In genomic region chr17:4944163-4944553, GRCh38 we compare ENCODE assay signal across 6 cellular contexts. TPM values are rescaled to one million over a fixed set of nuclear protein-coding genes. Genes with fewer than 3 reads are reported as not detected.
DNase-seq lines count a peak whose midpoint lies in the region; ATAC-seq and TF ChIP-seq lines count a peak whose summit lies in the region.

No MANE protein-coding gene starts in this region.

- no peak overlapping the region for H3K23ac ChIP-seq in mesenchymal stem cell (ENCODE audit: low read length in 2 of 2)

- H2BK120ac ChIP-seq in mesenchymal stem cell (ENCODE audit: low read depth, low read length) = no peak overlapping the region

- no peak overlapping the region for H3K18ac ChIP-seq in mesenchymal stem cell (ENCODE audit: low read depth in 1 of 2, low read length in 2 of 2)

- H3K79me1 ChIP-seq in mesenchymal stem cell (replicated peaks; ENCODE audit: low read length, poor library complexity, severe bottlenecking) = no peaks in the 10 kb centered on the region

- H4K91ac ChIP-seq in mesenchymal stem cell (ENCODE audit: low read length) = no peak overlapping the region

- no peak overlapping the region for H2AK5ac ChIP-seq in mesenchymal stem cell (ENCODE audit: low read length, severe bottlenecking)

- H3K4me2 ChIP-seq in mesenchymal stem cell (ENCODE audit: low read length, poor library complexity, severe bottlenecking) = no peak overlapping the region

- no peak overlapping the region for H2BK12ac ChIP-seq in mesenchymal stem cell (ENCODE audit: low read length in 2 of 2)

- peak overlapping the region; percentile 98 for H3K27ac ChIP-seq in mesenchymal stem cell (ENCODE audit: low read length, poor library complexity, severe bottlenecking)

- H2AFZ ChIP-seq in mesenchymal stem cell (ENCODE audit: low read depth, low read length) = no peak overlapping the region

- no peaks in the 10 kb centered on the region for H3K9me3 ChIP-seq in mesenchymal stem cell (ENCODE audit: control insufficient read depth, low read length)

- no peaks in the 10 kb centered on the region for H3K27me3 ChIP-seq in mesenchymal stem cell (ENCODE audit: control insufficient read depth in 1 of 2, insufficient read depth in 1 of 2, low read length in 2 of 2)

- H3K14ac ChIP-seq in mesenchymal stem cell (ENCODE audit: low read length in 2 of 2) = no peak overlapping the region

- no peak for DNase-seq in GM12864 (ENCODE audit: low read depth)
- DNase-seq in T-helper 2 cell = peak in 3 of 5 experiments; percentile 47 to 90 (median 62)
- DNase-seq in mesenchymal stem cell = no peak
- no peak for DNase-seq in DMS53 (lab: John Stamatoyannopoulos, UW)

- ATAC-seq in HG02642 (IDR thresholded peaks at IDR 0.05; ENCODE audit: poor library complexity, unreplicated experiment) = no peak
- ATAC-seq in HG03460 (IDR thresholded peaks at IDR 0.05; ENCODE audit: unreplicated experiment) = no peak

- H3K36me3 ChIP-seq in mesenchymal stem cell (ENCODE audit: control insufficient read depth in 1 of 2, insufficient read depth in 2 of 2, low read depth in 1 of 2, low read length in 2 of 2) = peaks cover 42 to 51% of the 10 kb centered on the region in 2 experiments

- no peak for TF ChIP-seq CTCF in GM12864 (IDR thresholded peaks at IDR 0.05; ENCODE audit: low read depth, low read length, missing control alignments)

- H3K9ac ChIP-seq in mesenchymal stem cell (ENCODE audit: low read length) = peak overlapping the region; percentile 97

- no peak overlapping the region for H2BK5ac ChIP-seq in mesenchymal stem cell (ENCODE audit: low read depth, low read length, poor library complexity, severe bottlenecking)

- peaks cover 28% of the 10 kb centered on the region for H3K4me1 ChIP-seq in mesenchymal stem cell (ENCODE audit: control insufficient read depth, insufficient read depth, low read depth, low read length)

- 88% methylated on average over 2 of the region's 3 CpGs for WGBS in mesenchymal stem cell

- no peak overlapping the region for H3K4ac ChIP-seq in mesenchymal stem cell (ENCODE audit: low read depth in 1 of 2, low read length in 2 of 2)

- no peak overlapping the region for H2BK15ac ChIP-seq in mesenchymal stem cell (ENCODE audit: low read depth, poor library complexity, severe bottlenecking)

- peak overlapping the region; percentile 93; the same call in 1 of the 2 replicates for H3K4me3 ChIP-seq in GM12864 (ENCODE audit: low read depth, low read length)
- no peak overlapping the region for H3K4me3 ChIP-seq in mesenchymal stem cell (ENCODE audit: insufficient read depth in 1 of 2, low read depth in 1 of 2, low read length in 2 of 2)

- peak overlapping the region; percentile 45 for H4K8ac ChIP-seq in mesenchymal stem cell (ENCODE audit: low read length)

RNA-seq across cellular contexts. Expression of gene RNF167, which starts 4.1 kb away (rescaled TPM):
- polyA plus RNA-seq in mesenchymal stem cell (2013, experiment 1 of 2) = 84.3 TPM
- 84.9 TPM for polyA plus RNA-seq in mesenchymal stem cell (2013, experiment 2 of 2)

RNA-seq across cellular contexts. Expression of gene PFN1, which starts 4.2 kb away (rescaled TPM):
- 1,651 TPM for polyA plus RNA-seq in mesenchymal stem cell (2013, experiment 1 of 2)
- polyA plus RNA-seq in mesenchymal stem cell (2013, experiment 2 of 2) = 1,671 TPM

RNA-seq across cellular contexts. Expression of gene SLC25A11, which starts 4.3 kb away (rescaled TPM):
- 37.5 TPM for polyA plus RNA-seq in mesenchymal stem cell (2013, experiment 1 of 2)
- 36.9 TPM for polyA plus RNA-seq in mesenchymal stem cell (2013, experiment 2 of 2)

RNA-seq across cellular contexts. Expression of gene ENO3, which starts 6.8 kb away (rescaled TPM):
- 3.9 TPM for polyA plus RNA-seq in mesenchymal stem cell (2013, experiment 1 of 2)
- 3.3 TPM for polyA plus RNA-seq in mesenchymal stem cell (2013, experiment 2 of 2)

RNA-seq across cellular contexts. Expression of gene GP1BA, which starts 12.1 kb away (rescaled TPM):
- 0.03 TPM for polyA plus RNA-seq in mesenchymal stem cell (2013, experiment 1 of 2)
- polyA plus RNA-seq in mesenchymal stem cell (2013, experiment 2 of 2) = not detected

Comparison
In these comparisons a context has a peak if more than half of its experiments do, and no peak if none do; other contexts are left out.
1. DNase-seq: peak in T-helper 2 cell (3 of 5); none in GM12864 (single experiment), mesenchymal stem cell (single experiment) and DMS53 (single experiment).